Comparison of ENCODE assay signal across 21 cellular contexts in the genomic region with DNA sequence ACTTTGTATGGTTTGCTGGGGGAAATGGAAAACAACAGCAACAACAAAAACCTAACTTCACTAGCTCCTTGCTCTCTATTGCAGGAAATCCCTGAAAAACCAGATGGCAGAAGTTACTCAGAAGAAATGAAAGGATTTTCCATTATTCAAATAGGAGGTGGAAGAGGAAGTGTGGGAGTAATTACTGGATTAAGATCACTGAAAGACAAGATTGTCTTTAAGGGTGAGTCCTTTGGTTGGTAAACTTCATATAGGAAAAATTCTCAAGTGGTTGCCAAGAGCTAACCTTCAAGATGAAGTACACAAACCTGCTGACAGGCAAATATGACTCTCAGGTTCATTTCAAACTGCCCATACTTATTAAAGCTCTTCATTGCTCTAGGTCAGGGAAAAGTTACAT.
DNase-seq lines count a peak whose midpoint lies in the region; ATAC-seq, FAIRE-seq and TF ChIP-seq lines count a peak whose summit lies in the region.
"Had no signal": no experiment of that assay in that cellular context is flagged by ENCODE, and none has a peak within 500 bp of the region (broad histone marks: within the 10 kb centered on the region; RNA-seq: fewer than 3 reads in every experiment).

No MANE protein-coding gene starts in this region.

- H3K4me3 Mint-ChIP-seq in activated CD8-positive, alpha-beta T cell treated with anti-CD3 and anti-CD28 coated beads for 36 hours = no peak overlapping the region
- H3K4me3 Mint-ChIP-seq in T-cell = no peak overlapping the region
- H3K4me3 Mint-ChIP-seq: CD14-positive monocyte, HFFc6 had no signal

- no peak overlapping the region for H3K4me2 ChIP-seq in endothelial cell of umbilical vein (ENCODE audit: insufficient read depth, low read length)
- peak overlapping the region; percentile 30 for H3K4me2 ChIP-seq in smooth muscle cell
- H3K4me2 ChIP-seq: PC-9 had no signal

- intact Hi-C loops in endothelial cell of umbilical vein (cut with micrococcal nuclease) (loop anchor here (5.0 kb wide), 3 partner anchors 152 to 752 kb away; no protein-coding TSS in a partner anchor), stomach (cut with DNase I; ENCODE audit: low total_unique reads) (loop anchor here (10.0 kb wide), 1 partner anchor 556 kb away; no protein-coding TSS in a partner anchor)
- intact Hi-C loops in activated CD8-positive, alpha-beta T cell treated with anti-CD3 and anti-CD28 coated beads for 36 hours (cut with micrococcal nuclease) = loop anchor here (5.0 kb wide), 1 partner anchor 558 kb away; no protein-coding TSS in a partner anchor

- TF ChIP-seq CTCF in endothelial cell of umbilical vein (IDR thresholded peaks at IDR 0.05; ENCODE audit: extremely low read depth in 1 of 2, insufficient read depth in 1 of 2, low read depth in 1 of 2, low read length in 2 of 2) = no peak
- no peak for TF ChIP-seq CTCF in smooth muscle cell (IDR thresholded peaks at IDR 0.05; ENCODE audit: borderline replicate concordance, insufficient read depth, poor library complexity, severe bottlenecking)
- TF ChIP-seq CTCF in stomach (IDR thresholded peaks at IDR 0.05) = no peak
- TF ChIP-seq CTCF in activated CD8-positive, alpha-beta T cell treated with anti-CD3 and anti-CD28 coated beads for 36 hours (IDR thresholded peaks at IDR 0.05) = no peak

- CTCF ChIA-PET in endothelial cell of umbilical vein (lab: Charles Lee) = interaction anchor here (0.7 to 4.3 kb wide), 5 partner anchors 9 to 840 kb away, joined by 3 to 41 read pairs (median 4); no protein-coding TSS in a partner anchor
- CTCF ChIA-PET in activated CD8-positive, alpha-beta T cell treated with anti-CD3 and anti-CD28 coated beads for 36 hours (lab: Charles Lee) = interaction anchor here (1.0 to 3.7 kb wide), 4 partner anchors 9 to 557 kb away, joined by 3 to 26 read pairs (median 3); no protein-coding TSS in a partner anchor
- CTCF ChIA-PET in T-cell (lab: Charles Lee) = interaction anchor here (0.7 to 4.9 kb wide), 4 partner anchors 502 to 637 kb away, joined by 3 to 25 read pairs (median 4); no protein-coding TSS in a partner anchor

- no peak for FAIRE-seq in endothelial cell of umbilical vein (lab: Jason Lieb, UNC)
- FAIRE-seq: A204.1, G401.6, GM12891 had no signal

- no peaks in the 10 kb centered on the region for H3K9me3 Mint-ChIP-seq in activated CD8-positive, alpha-beta T cell treated with anti-CD3 and anti-CD28 coated beads for 36 hours
- H3K9me3 Mint-ChIP-seq in T-cell = no peaks in the 10 kb centered on the region
- H3K9me3 Mint-ChIP-seq: CD14-positive monocyte, HFFc6 had no signal

- H3K36me3 ChIP-seq in endothelial cell of umbilical vein (ENCODE audit: control insufficient read depth in 2 of 2, extremely low read depth in 1 of 2, insufficient read depth in 2 of 2, low read length in 2 of 2) = no peaks in the 10 kb centered on the region
- no peaks in the 10 kb centered on the region for H3K36me3 ChIP-seq in smooth muscle cell (ENCODE audit: low read depth)
- H3K36me3 ChIP-seq in stomach = no peaks in the 10 kb centered on the region

- H3K4me1 ChIP-seq in endothelial cell of umbilical vein (ENCODE audit: control insufficient read depth, extremely low read depth, insufficient read depth, low read length) = no peaks in the 10 kb centered on the region
- H3K4me1 ChIP-seq in smooth muscle cell (ENCODE audit: low read depth) = peaks cover 41% of the 10 kb centered on the region
- no peaks in the 10 kb centered on the region for H3K4me1 ChIP-seq in stomach

- DNase-seq in NCI-H82 (lab: John Stamatoyannopoulos, UW) (peak; percentile 17), NCI-H82 treated with DMSO at 0.1 percent for 48 hours (lab: John Stamatoyannopoulos, UW; ENCODE audit: unreplicated experiment) (no peak), NCI-H524 treated with DMSO at 0.1 percent for 48 hours (lab: John Stamatoyannopoulos, UW) (peak; percentile 43), endothelial cell of umbilical vein (ENCODE audit: low read depth, low spot score) (peak; percentile 50), smooth muscle cell (lab: John Stamatoyannopoulos, UW; ENCODE audit: unreplicated experiment) (no peak), stomach (no peak), T-cell (no peak)
- no peak for DNase-seq in activated CD8-positive, alpha-beta T cell treated with anti-CD3 and anti-CD28 coated beads for 36 hours
- DNase-seq: DMS79 treated with DMSO at 0.1 percent for 48 hours, HFFc6, KG1, NCI-H1092, NCI-H187, NCI-H2171 treated with DMSO at 0.1 percent for 48 hours, NCI-H510A, PC-9 had no signal

- ATAC-seq in activated CD8-positive, alpha-beta T cell treated with anti-CD3 and anti-CD28 coated beads for 36 hours = no peak
- ATAC-seq in T-cell (replicated peaks in 1 of 4) = no peak

- dilution Hi-C loops in endothelial cell of umbilical vein (cut with MboI; ENCODE audit: extremely low pct_ligation_motif_present, low sequenced_read_pairs) = no loop called here

- H3K9me1 ChIP-seq in endothelial cell of umbilical vein (replicated peaks; ENCODE audit: control insufficient read depth, extremely low read depth, insufficient read depth, low read length) = no peaks in the 10 kb centered on the region

- no peak overlapping the region for H3K9ac ChIP-seq in endothelial cell of umbilical vein (replicated peaks; ENCODE audit: extremely low read depth, insufficient read depth, low read length)
- H3K9ac ChIP-seq in smooth muscle cell (ENCODE audit: low read depth) = no peak overlapping the region

- H3K27ac ChIP-seq in endothelial cell of umbilical vein (ENCODE audit: insufficient read depth, low read depth, low read length) (no peak overlapping the region), smooth muscle cell (ENCODE audit: low read depth) (no peak overlapping the region), stomach (no peak overlapping the region)
- H3K27ac ChIP-seq: PC-9, SK-N-MC had no signal

- no peak overlapping the region for H3K27ac Mint-ChIP-seq in activated CD8-positive, alpha-beta T cell treated with anti-CD3 and anti-CD28 coated beads for 36 hours
- no peak overlapping the region for H3K27ac Mint-ChIP-seq in T-cell
- H3K27ac Mint-ChIP-seq: CD14-positive monocyte, HFFc6 had no signal

- H3K4me1 Mint-ChIP-seq in activated CD8-positive, alpha-beta T cell treated with anti-CD3 and anti-CD28 coated beads for 36 hours (ENCODE audit: low read depth) = peaks cover 16% of the 10 kb centered on the region
- H3K4me1 Mint-ChIP-seq in T-cell = peaks cover 5 to 19% (median 17%) of the 10 kb centered on the region in 3 donors
- H3K4me1 Mint-ChIP-seq: CD14-positive monocyte had no signal

- H3K27me3 Mint-ChIP-seq in activated CD8-positive, alpha-beta T cell treated with anti-CD3 and anti-CD28 coated beads for 36 hours = peaks cover 2% of the 10 kb centered on the region
- peaks cover 0 to 5% of the 10 kb centered on the region in 2 donors for H3K27me3 Mint-ChIP-seq in T-cell

- no peak for TF ChIP-seq EP300 in stomach (IDR thresholded peaks at IDR 0.05)

- H3K27me3 ChIP-seq in endothelial cell of umbilical vein (ENCODE audit: control insufficient read depth in 2 of 2, insufficient read depth in 2 of 2, low read length in 2 of 2) = no peaks in the 10 kb centered on the region
- H3K27me3 ChIP-seq in smooth muscle cell (ENCODE audit: low read depth) = no peaks in the 10 kb centered on the region
- H3K27me3 ChIP-seq in stomach = no peaks in the 10 kb centered on the region

- H4K20me1 ChIP-seq in endothelial cell of umbilical vein (replicated peaks; ENCODE audit: control insufficient read depth, extremely low read depth, insufficient read depth, low read length) (no peaks in the 10 kb centered on the region), smooth muscle cell (ENCODE audit: low read depth) (no peaks in the 10 kb centered on the region)

- POLR2A ChIA-PET in endothelial cell of umbilical vein (lab: Charles Lee) = no interaction called here
- POLR2A ChIA-PET in activated CD8-positive, alpha-beta T cell treated with anti-CD3 and anti-CD28 coated beads for 36 hours (lab: Charles Lee) = interaction anchor here (0.6 kb wide), 1 partner anchor 254 kb away, joined by 3 read pairs; no protein-coding TSS in a partner anchor
- POLR2A ChIA-PET in T-cell (lab: Charles Lee) = no interaction called here

- H3K4me3 ChIP-seq in endothelial cell of umbilical vein (replicated peaks in 1 of 3; ENCODE audit: insufficient read depth in 1 of 3, low read depth in 1 of 3, low read length in 3 of 3) (no peak overlapping the region), smooth muscle cell (no peak overlapping the region), stomach (no peak overlapping the region)
- H3K4me3 ChIP-seq: PC-9, SK-N-MC had no signal

- no peak for TF ChIP-seq POLR2A in endothelial cell of umbilical vein (IDR thresholded peaks at IDR 0.05; ENCODE audit: low read depth, low read length)
- TF ChIP-seq POLR2A in stomach (IDR thresholded peaks at IDR 0.05) = no peak

- H2AFZ ChIP-seq in endothelial cell of umbilical vein (ENCODE audit: low read depth, low read length) (no peak overlapping the region), smooth muscle cell (ENCODE audit: low read depth) (peak overlapping the region; percentile 36)
- H2AFZ ChIP-seq: PC-9 had no signal

- no peaks in the 10 kb centered on the region for H3K36me3 Mint-ChIP-seq in activated CD8-positive, alpha-beta T cell treated with anti-CD3 and anti-CD28 coated beads for 36 hours (ENCODE audit: low read depth)
- no peaks in the 10 kb centered on the region for H3K36me3 Mint-ChIP-seq in T-cell
- H3K36me3 Mint-ChIP-seq: CD14-positive monocyte had no signal

- no TSS peak for BruUV-seq in endothelial cell of umbilical vein (replicated peaks; lab: Mats Ljungman, UMichigan)

- peaks cover 22% of the 10 kb centered on the region for H3F3A ChIP-seq in smooth muscle cell (ENCODE audit: low read depth)

- H3K9me3 ChIP-seq in endothelial cell of umbilical vein (replicated peaks; ENCODE audit: control insufficient read depth, insufficient read depth, low read length) (no peaks in the 10 kb centered on the region), smooth muscle cell (replicated peaks; ENCODE audit: low read depth) (no peaks in the 10 kb centered on the region), stomach (no peaks in the 10 kb centered on the region)

- no peaks in the 10 kb centered on the region for H3K79me2 ChIP-seq in endothelial cell of umbilical vein (ENCODE audit: control insufficient read depth, insufficient read depth, low read length)
- H3K79me2 ChIP-seq in smooth muscle cell (ENCODE audit: low read depth) = no peaks in the 10 kb centered on the region

TF ChIP-seq in endothelial cell of umbilical vein, 7 proteins besides CTCF, POLR2A, EP300 and RAD21 (continues in another document):
- no peak for TF ChIP-seq MYC (IDR thresholded peaks at IDR 0.05; ENCODE audit: low read depth, low read length)
- TF ChIP-seq GATA2 (IDR thresholded peaks at IDR 0.05; ENCODE audit: insufficient read depth, insufficient read length, low read depth, low read length) = no peak
- no peak for TF ChIP-seq FOS (IDR thresholded peaks at IDR 0.05; ENCODE audit: borderline replicate concordance, insufficient read depth, low read length)
- TF ChIP-seq POLR2AphosphoS5 (IDR thresholded peaks at IDR 0.05; ENCODE audit: insufficient read depth, low read depth, low read length) = no peak
- no peak for TF ChIP-seq EZH2 (IDR thresholded peaks at IDR 0.05; ENCODE audit: borderline replicate concordance, low read depth, low read length, severe bottlenecking)

Comparison
In these comparisons a context has a peak if more than half of its experiments do, and no peak if none do; other contexts are left out.
1. DNase-seq: peak in NCI-H82 (single experiment), NCI-H524 treated with DMSO at 0.1 percent for 48 hours (single experiment) and endothelial cell of umbilical vein (single experiment); none in NCI-H82 treated with DMSO at 0.1 percent for 48 hours (single experiment), smooth muscle cell (single experiment), stomach (single experiment), activated CD8-positive, alpha-beta T cell treated with anti-CD3 and anti-CD28 coated beads for 36 hours (single experiment) and T-cell (0 of 34).